1 cellular context compared by ENCODE assay signal in the genomic region with DNA sequence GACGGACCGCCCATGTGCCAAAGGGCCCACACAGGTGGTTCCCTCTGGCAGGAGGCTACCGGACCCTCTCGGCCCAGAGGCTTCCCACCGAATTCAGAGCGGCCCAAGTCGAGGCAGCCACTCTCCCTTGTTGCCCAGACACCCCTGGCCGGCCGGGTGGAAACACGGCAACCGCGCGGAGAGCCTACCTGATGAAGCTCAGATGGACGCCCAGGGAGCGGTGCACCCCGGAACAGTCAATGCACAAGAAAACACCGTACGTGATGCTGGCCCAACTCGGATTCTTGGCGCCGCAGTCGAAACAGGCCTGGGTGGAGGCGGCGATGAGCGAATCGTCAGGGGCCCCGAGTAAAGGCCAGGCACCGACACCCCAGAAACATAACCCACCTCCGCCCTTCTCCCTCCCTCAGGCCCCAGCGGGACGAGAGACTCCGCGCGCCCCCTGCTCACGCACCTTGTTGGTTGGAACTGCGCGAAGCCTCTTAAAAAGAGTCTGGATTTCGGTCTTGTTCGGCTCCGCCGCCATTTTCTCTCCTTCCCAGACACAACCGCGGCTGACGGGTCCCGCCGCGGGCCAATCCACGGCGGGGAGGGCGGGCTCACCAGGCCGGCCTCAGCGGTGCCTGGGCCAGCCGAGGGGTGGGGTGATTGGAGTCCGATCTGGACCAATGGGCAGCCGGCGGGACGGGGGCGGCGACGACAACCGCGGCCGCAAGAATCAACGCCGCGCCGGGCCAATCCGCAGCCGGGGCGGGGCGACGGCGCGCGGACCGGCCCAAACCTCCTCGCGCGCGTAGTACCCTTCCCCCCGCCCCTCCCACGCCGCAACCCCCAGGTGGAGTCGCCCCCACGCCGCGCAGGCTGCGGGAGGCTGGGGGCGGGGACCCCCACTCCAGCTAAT.
TF ChIP-seq lines count a peak whose summit lies in the region.

A gene (minus strand): TSS at position 552 of the 901 bp plus-strand sequence. CDS start 26 bp downstream, at position 526.

TF ChIP-seq in K562, 482 proteins besides CTCF, POLR2A, EP300 and RAD21 (continued from another document and continues in another):
- TF ChIP-seq SP2 (IDR thresholded peaks at IDR 0.05; ENCODE audit: extremely low read depth, low read depth, low read length, poor library complexity, severe bottlenecking) = peak; percentile 29
- TF ChIP-seq, protein P1, sequence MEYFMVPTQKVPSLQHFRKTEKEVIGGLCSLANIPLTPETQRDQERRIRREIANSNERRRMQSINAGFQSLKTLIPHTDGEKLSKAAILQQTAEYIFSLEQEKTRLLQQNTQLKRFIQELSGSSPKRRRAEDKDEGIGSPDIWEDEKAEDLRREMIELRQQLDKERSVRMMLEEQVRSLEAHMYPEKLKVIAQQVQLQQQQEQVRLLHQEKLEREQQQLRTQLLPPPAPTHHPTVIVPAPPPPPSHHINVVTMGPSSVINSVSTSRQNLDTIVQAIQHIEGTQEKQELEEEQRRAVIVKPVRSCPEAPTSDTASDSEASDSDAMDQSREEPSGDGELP (CRISPR knock-in tag; IDR thresholded peaks at IDR 0.05; ENCODE audit: borderline replicate concordance) = peak; percentile 73
- peak; percentile 69 for TF ChIP-seq NFYB (IDR thresholded peaks at IDR 0.05; ENCODE audit: extremely low read depth, insufficient read length)
- peak; percentile 54; the same call in 1 of the 2 replicates for TF ChIP-seq GTF2E2 (tag; IDR thresholded peaks at IDR 0.05)
- TF ChIP-seq ERF (CRISPR knock-in tag; IDR thresholded peaks at IDR 0.05) = peak; percentile 66
- peak; percentile 88 for TF ChIP-seq TAF7 (tag; IDR thresholded peaks at IDR 0.05)
- TF ChIP-seq, protein P2, sequence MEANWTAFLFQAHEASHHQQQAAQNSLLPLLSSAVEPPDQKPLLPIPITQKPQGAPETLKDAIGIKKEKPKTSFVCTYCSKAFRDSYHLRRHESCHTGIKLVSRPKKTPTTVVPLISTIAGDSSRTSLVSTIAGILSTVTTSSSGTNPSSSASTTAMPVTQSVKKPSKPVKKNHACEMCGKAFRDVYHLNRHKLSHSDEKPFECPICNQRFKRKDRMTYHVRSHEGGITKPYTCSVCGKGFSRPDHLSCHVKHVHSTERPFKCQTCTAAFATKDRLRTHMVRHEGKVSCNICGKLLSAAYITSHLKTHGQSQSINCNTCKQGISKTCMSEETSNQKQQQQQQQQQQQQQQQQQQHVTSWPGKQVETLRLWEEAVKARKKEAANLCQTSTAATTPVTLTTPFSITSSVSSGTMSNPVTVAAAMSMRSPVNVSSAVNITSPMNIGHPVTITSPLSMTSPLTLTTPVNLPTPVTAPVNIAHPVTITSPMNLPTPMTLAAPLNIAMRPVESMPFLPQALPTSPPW (CRISPR knock-in tag; IDR thresholded peaks at IDR 0.05) = peak; percentile 94
- TF ChIP-seq PHB (CRISPR knock-in tag; IDR thresholded peaks at IDR 0.05) = peak; percentile 91
- TF ChIP-seq, protein P3, sequence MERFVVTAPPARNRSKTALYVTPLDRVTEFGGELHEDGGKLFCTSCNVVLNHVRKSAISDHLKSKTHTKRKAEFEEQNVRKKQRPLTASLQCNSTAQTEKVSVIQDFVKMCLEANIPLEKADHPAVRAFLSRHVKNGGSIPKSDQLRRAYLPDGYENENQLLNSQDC (CRISPR knock-in tag; IDR thresholded peaks at IDR 0.05) = peak; percentile 39; the same call in 1 of the 2 replicates
- no peak for TF ChIP-seq ZNF695 (CRISPR knock-in tag; IDR thresholded peaks at IDR 0.05)
- peak; percentile 73 for TF ChIP-seq ZNF143 (CRISPR knock-in tag; IDR thresholded peaks at IDR 0.05)
- TF ChIP-seq PRMT5 (CRISPR knock-in tag; IDR thresholded peaks at IDR 0.05) = 0 out of 2 replicates have a peak, but pooled peaks have one; percentile 18
- TF ChIP-seq EHMT2 (IDR thresholded peaks at IDR 0.05) = no peak
- TF ChIP-seq SAFB (IDR thresholded peaks at IDR 0.05; ENCODE audit: borderline replicate concordance, low read depth, low read length) = peak; percentile 64
- TF ChIP-seq EP400 (IDR thresholded peaks at IDR 0.05) = peak; percentile 61
- TF ChIP-seq ZNF232 (CRISPR knock-in tag; IDR thresholded peaks at IDR 0.05) = 0 out of 2 replicates have a peak, but pooled peaks have one; percentile 80
- TF ChIP-seq, protein P4, sequence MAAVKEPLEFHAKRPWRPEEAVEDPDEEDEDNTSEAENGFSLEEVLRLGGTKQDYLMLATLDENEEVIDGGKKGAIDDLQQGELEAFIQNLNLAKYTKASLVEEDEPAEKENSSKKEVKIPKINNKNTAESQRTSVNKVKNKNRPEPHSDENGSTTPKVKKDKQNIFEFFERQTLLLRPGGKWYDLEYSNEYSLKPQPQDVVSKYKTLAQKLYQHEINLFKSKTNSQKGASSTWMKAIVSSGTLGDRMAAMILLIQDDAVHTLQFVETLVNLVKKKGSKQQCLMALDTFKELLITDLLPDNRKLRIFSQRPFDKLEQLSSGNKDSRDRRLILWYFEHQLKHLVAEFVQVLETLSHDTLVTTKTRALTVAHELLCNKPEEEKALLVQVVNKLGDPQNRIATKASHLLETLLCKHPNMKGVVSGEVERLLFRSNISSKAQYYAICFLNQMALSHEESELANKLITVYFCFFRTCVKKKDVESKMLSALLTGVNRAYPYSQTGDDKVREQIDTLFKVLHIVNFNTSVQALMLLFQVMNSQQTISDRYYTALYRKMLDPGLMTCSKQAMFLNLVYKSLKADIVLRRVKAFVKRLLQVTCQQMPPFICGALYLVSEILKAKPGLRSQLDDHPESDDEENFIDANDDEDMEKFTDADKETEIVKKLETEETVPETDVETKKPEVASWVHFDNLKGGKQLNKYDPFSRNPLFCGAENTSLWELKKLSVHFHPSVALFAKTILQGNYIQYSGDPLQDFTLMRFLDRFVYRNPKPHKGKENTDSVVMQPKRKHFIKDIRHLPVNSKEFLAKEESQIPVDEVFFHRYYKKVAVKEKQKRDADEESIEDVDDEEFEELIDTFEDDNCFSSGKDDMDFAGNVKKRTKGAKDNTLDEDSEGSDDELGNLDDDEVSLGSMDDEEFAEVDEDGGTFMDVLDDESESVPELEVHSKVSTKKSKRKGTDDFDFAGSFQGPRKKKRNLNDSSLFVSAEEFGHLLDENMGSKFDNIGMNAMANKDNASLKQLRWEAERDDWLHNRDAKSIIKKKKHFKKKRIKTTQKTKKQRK (IDR thresholded peaks at IDR 0.05; ENCODE audit: borderline replicate concordance, low read depth, low read length) = 0 out of 2 replicates have a peak, but pooled peaks have one; percentile 37
- TF ChIP-seq, protein P5, sequence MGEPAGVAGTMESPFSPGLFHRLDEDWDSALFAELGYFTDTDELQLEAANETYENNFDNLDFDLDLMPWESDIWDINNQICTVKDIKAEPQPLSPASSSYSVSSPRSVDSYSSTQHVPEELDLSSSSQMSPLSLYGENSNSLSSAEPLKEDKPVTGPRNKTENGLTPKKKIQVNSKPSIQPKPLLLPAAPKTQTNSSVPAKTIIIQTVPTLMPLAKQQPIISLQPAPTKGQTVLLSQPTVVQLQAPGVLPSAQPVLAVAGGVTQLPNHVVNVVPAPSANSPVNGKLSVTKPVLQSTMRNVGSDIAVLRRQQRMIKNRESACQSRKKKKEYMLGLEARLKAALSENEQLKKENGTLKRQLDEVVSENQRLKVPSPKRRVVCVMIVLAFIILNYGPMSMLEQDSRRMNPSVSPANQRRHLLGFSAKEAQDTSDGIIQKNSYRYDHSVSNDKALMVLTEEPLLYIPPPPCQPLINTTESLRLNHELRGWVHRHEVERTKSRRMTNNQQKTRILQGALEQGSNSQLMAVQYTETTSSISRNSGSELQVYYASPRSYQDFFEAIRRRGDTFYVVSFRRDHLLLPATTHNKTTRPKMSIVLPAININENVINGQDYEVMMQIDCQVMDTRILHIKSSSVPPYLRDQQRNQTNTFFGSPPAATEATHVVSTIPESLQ (CRISPR knock-in tag; IDR thresholded peaks at IDR 0.05) = peak; percentile 15; the same call in 1 of the 2 replicates
- no peak for TF ChIP-seq ZNF77 (CRISPR knock-in tag; IDR thresholded peaks at IDR 0.05)
- TF ChIP-seq, protein P6, sequence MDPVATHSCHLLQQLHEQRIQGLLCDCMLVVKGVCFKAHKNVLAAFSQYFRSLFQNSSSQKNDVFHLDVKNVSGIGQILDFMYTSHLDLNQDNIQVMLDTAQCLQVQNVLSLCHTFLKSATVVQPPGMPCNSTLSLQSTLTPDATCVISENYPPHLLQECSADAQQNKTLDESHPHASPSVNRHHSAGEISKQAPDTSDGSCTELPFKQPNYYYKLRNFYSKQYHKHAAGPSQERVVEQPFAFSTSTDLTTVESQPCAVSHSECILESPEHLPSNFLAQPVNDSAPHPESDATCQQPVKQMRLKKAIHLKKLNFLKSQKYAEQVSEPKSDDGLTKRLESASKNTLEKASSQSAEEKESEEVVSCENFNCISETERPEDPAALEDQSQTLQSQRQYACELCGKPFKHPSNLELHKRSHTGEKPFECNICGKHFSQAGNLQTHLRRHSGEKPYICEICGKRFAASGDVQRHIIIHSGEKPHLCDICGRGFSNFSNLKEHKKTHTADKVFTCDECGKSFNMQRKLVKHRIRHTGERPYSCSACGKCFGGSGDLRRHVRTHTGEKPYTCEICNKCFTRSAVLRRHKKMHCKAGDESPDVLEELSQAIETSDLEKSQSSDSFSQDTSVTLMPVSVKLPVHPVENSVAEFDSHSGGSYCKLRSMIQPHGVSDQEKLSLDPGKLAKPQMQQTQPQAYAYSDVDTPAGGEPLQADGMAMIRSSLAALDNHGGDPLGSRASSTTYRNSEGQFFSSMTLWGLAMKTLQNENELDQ (CRISPR knock-in tag; IDR thresholded peaks at IDR 0.05; ENCODE audit: borderline replicate concordance) = peak; percentile 74; the same call in 1 of the 2 replicates
- TF ChIP-seq, protein P7, sequence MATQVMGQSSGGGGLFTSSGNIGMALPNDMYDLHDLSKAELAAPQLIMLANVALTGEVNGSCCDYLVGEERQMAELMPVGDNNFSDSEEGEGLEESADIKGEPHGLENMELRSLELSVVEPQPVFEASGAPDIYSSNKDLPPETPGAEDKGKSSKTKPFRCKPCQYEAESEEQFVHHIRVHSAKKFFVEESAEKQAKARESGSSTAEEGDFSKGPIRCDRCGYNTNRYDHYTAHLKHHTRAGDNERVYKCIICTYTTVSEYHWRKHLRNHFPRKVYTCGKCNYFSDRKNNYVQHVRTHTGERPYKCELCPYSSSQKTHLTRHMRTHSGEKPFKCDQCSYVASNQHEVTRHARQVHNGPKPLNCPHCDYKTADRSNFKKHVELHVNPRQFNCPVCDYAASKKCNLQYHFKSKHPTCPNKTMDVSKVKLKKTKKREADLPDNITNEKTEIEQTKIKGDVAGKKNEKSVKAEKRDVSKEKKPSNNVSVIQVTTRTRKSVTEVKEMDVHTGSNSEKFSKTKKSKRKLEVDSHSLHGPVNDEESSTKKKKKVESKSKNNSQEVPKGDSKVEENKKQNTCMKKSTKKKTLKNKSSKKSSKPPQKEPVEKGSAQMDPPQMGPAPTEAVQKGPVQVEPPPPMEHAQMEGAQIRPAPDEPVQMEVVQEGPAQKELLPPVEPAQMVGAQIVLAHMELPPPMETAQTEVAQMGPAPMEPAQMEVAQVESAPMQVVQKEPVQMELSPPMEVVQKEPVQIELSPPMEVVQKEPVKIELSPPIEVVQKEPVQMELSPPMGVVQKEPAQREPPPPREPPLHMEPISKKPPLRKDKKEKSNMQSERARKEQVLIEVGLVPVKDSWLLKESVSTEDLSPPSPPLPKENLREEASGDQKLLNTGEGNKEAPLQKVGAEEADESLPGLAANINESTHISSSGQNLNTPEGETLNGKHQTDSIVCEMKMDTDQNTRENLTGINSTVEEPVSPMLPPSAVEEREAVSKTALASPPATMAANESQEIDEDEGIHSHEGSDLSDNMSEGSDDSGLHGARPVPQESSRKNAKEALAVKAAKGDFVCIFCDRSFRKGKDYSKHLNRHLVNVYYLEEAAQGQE (CRISPR knock-in tag; IDR thresholded peaks at IDR 0.05; ENCODE audit: low read depth) = no peak
- TF ChIP-seq, protein P8, sequence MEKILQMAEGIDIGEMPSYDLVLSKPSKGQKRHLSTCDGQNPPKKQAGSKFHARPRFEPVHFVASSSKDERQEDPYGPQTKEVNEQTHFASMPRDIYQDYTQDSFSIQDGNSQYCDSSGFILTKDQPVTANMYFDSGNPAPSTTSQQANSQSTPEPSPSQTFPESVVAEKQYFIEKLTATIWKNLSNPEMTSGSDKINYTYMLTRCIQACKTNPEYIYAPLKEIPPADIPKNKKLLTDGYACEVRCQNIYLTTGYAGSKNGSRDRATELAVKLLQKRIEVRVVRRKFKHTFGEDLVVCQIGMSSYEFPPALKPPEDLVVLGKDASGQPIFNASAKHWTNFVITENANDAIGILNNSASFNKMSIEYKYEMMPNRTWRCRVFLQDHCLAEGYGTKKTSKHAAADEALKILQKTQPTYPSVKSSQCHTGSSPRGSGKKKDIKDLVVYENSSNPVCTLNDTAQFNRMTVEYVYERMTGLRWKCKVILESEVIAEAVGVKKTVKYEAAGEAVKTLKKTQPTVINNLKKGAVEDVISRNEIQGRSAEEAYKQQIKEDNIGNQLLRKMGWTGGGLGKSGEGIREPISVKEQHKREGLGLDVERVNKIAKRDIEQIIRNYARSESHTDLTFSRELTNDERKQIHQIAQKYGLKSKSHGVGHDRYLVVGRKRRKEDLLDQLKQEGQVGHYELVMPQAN (IDR thresholded peaks at IDR 0.05; ENCODE audit: borderline replicate concordance) = peak; percentile 67; the same call in 1 of the 2 replicates
- peak; percentile 23; the same call in 1 of the 2 replicates for TF ChIP-seq STAG1 (CRISPR knock-in tag; IDR thresholded peaks at IDR 0.05; ENCODE audit: borderline replicate concordance)
- TF ChIP-seq ZKSCAN3 (CRISPR knock-in tag; IDR thresholded peaks at IDR 0.05) = no peak
- no peak for TF ChIP-seq HIVEP1 (CRISPR knock-in tag; IDR thresholded peaks at IDR 0.05)
- 0 out of 2 replicates have a peak, but pooled peaks have one; percentile 15 for TF ChIP-seq ZNF175 (CRISPR knock-in tag; IDR thresholded peaks at IDR 0.05; ENCODE audit: low read depth)
- TF ChIP-seq SREBF1 (IDR thresholded peaks at IDR 0.05; ENCODE audit: borderline replicate concordance, low read depth, low read length) = 0 out of 2 replicates have a peak, but pooled peaks have one; percentile 77
